ENCODE assay signal across 8 cellular contexts in the genomic region with DNA sequence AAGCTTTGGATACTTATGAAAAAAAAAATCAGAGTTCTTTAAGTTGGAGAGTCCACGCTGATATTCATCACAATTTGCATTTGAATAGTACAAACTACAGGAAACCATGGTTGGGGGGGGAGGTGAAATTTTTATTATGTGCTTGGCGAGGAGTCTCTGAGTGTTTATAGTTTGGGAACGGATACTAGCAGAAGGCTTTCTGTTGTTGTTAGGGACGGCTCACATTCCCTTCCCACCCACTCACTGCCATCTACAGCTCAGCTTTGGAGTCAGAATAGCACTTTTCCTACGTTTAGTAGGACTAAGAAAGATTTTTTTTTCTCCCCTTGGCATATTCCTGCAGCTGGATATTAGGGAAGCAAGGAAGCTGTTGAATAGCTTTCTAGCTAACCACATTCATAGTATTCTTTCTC.
DNase-seq lines count a peak whose midpoint lies in the region; ATAC-seq and TF ChIP-seq lines count a peak whose summit lies in the region.

No MANE protein-coding gene starts in this region.

- WGBS in transverse colon (ENCODE audit: low coverage in 1 of 2), 2 donors = 0 to 8% methylated on average over 4 to 5 of the region's 5 CpGs

- TF ChIP-seq EP300 in transverse colon (IDR thresholded peaks at IDR 0.05; ENCODE audit: low read depth) = no peak

- H3K4me3 ChIP-seq in Peyer's patch (peak overlapping the region; percentile 4 to 32 (median 14)), transverse colon (peak overlapping the region in 2 of 4 donors; percentile 9 to 31)

- H3K36me3 Mint-ChIP-seq in T-helper 1 cell treated with Interleukin-12 subunit alpha and Interleukin-12 subunit beta and Interleukin-4 antibody, amounts not matched to agents 30 μg/mL and 1 μg/mL, for 36 hours (ENCODE audit: low read depth) = peaks cover 13% of the 10 kb centered on the region
- H3K36me3 Mint-ChIP-seq in dendritic cell treated with granulocyte-macrophage colony-stimulating factor and Interleukin-4, amounts not matched to agents 40 ng/mL and 50 ng/mL, for 4 days (ENCODE audit: low read depth) = no peaks in the 10 kb centered on the region
- H3K36me3 Mint-ChIP-seq in memory B cell = no peaks in the 10 kb centered on the region

- intact Hi-C loops in dendritic cell treated with granulocyte-macrophage colony-stimulating factor and Interleukin-4, amounts not matched to agents 40 ng/mL and 50 ng/mL, for 4 days (cut with micrococcal nuclease) = no loop called here
- intact Hi-C loops in transverse colon (cut with DNase I; ENCODE audit: low total_unique reads) = no loop called here

- H3K9me3 ChIP-seq in Peyer's patch (no peaks in the 10 kb centered on the region), transverse colon (no peaks in the 10 kb centered on the region)

- peaks cover 13% of the 10 kb centered on the region for H3K9me3 Mint-ChIP-seq in T-helper 1 cell treated with Interleukin-12 subunit alpha and Interleukin-12 subunit beta and Interleukin-4 antibody, amounts not matched to agents 30 μg/mL and 1 μg/mL, for 36 hours
- no peaks in the 10 kb centered on the region for H3K9me3 Mint-ChIP-seq in dendritic cell treated with granulocyte-macrophage colony-stimulating factor and Interleukin-4, amounts not matched to agents 40 ng/mL and 50 ng/mL, for 4 days
- H3K9me3 Mint-ChIP-seq in memory B cell = peaks cover 3% of the 10 kb centered on the region

- no peak for TF ChIP-seq CTCF in Peyer's patch (IDR thresholded peaks at IDR 0.05)
- no peak for TF ChIP-seq CTCF in transverse colon (IDR thresholded peaks at IDR 0.05)

- peak overlapping the region; percentile 85 for H3K4me3 Mint-ChIP-seq in T-helper 1 cell treated with Interleukin-12 subunit alpha and Interleukin-12 subunit beta and Interleukin-4 antibody, amounts not matched to agents 30 μg/mL and 1 μg/mL, for 36 hours
- H3K4me3 Mint-ChIP-seq in dendritic cell treated with granulocyte-macrophage colony-stimulating factor and Interleukin-4, amounts not matched to agents 40 ng/mL and 50 ng/mL, for 4 days = peak overlapping the region; percentile 65
- H3K4me3 Mint-ChIP-seq in memory B cell = peak overlapping the region; percentile 85

- peak overlapping the region; percentile 92 for H3K27ac Mint-ChIP-seq in T-helper 1 cell treated with Interleukin-12 subunit alpha and Interleukin-12 subunit beta and Interleukin-4 antibody, amounts not matched to agents 30 μg/mL and 1 μg/mL, for 36 hours
- peak overlapping the region; percentile 89 for H3K27ac Mint-ChIP-seq in dendritic cell treated with granulocyte-macrophage colony-stimulating factor and Interleukin-4, amounts not matched to agents 40 ng/mL and 50 ng/mL, for 4 days
- H3K27ac Mint-ChIP-seq in memory B cell = peak overlapping the region; percentile 91

- in situ Hi-C loops in transverse colon (cut with MboI; ENCODE audit: low pct_ligation_motif_present in 1 of 4, low pct_unique_long_range_greater_than_20kb in 1 of 4, low sequenced_read_pairs in 3 of 4) = loop anchor here in 1 of 4 donors (25.0 kb wide), 1 partner anchor 241 kb away; a partner anchor contains a TSS

- no peaks in the 10 kb centered on the region for H3K27me3 Mint-ChIP-seq in T-helper 1 cell treated with Interleukin-12 subunit alpha and Interleukin-12 subunit beta and Interleukin-4 antibody, amounts not matched to agents 30 μg/mL and 1 μg/mL, for 36 hours (ENCODE audit: low read depth)
- H3K27me3 Mint-ChIP-seq in dendritic cell treated with granulocyte-macrophage colony-stimulating factor and Interleukin-4, amounts not matched to agents 40 ng/mL and 50 ng/mL, for 4 days = no peaks in the 10 kb centered on the region
- no peaks in the 10 kb centered on the region for H3K27me3 Mint-ChIP-seq in memory B cell

- H3K27me3 ChIP-seq in Peyer's patch (no peaks in the 10 kb centered on the region), transverse colon (no peaks in the 10 kb centered on the region)

- peaks cover 0 to 30% (median 12%) of the 10 kb centered on the region in 4 donors for H3K4me1 ChIP-seq in Peyer's patch
- H3K4me1 ChIP-seq in transverse colon = peaks cover 6 to 47% (median 26%) of the 10 kb centered on the region in 4 donors

- ATAC-seq in memory B cell (ENCODE audit: low read depth) (no peak), HG03460 (IDR thresholded peaks at IDR 0.05; ENCODE audit: unreplicated experiment) (no peak), GM18907 (IDR thresholded peaks at IDR 0.05; ENCODE audit: unreplicated experiment) (no peak)

- H3K36me3 ChIP-seq in Peyer's patch = no peaks in the 10 kb centered on the region
- H3K36me3 ChIP-seq in transverse colon = no peaks in the 10 kb centered on the region

- DNase-seq in T-helper 1 cell (no peak), Peyer's patch (peak in 1 of 3 donors; percentile 50), memory B cell (ENCODE audit: low spot score in 2 of 2) (no peak), transverse colon (no peak)

- peaks cover 45% of the 10 kb centered on the region for H3K4me1 Mint-ChIP-seq in T-helper 1 cell treated with Interleukin-12 subunit alpha and Interleukin-12 subunit beta and Interleukin-4 antibody, amounts not matched to agents 30 μg/mL and 1 μg/mL, for 36 hours (ENCODE audit: low read depth)
- peaks cover 57% of the 10 kb centered on the region for H3K4me1 Mint-ChIP-seq in dendritic cell treated with granulocyte-macrophage colony-stimulating factor and Interleukin-4, amounts not matched to agents 40 ng/mL and 50 ng/mL, for 4 days (ENCODE audit: low read depth)
- H3K4me1 Mint-ChIP-seq in memory B cell = peaks cover 40% of the 10 kb centered on the region

- TF ChIP-seq POLR2A in Peyer's patch (IDR thresholded peaks at IDR 0.05) (no peak), transverse colon (IDR thresholded peaks at IDR 0.05) (no peak)

- H3K27ac ChIP-seq in Peyer's patch (peak overlapping the region; percentile 73 to 83 (median 78)), transverse colon (peak overlapping the region; percentile 80 to 90 (median 88))
